In the genomic region with DNA sequence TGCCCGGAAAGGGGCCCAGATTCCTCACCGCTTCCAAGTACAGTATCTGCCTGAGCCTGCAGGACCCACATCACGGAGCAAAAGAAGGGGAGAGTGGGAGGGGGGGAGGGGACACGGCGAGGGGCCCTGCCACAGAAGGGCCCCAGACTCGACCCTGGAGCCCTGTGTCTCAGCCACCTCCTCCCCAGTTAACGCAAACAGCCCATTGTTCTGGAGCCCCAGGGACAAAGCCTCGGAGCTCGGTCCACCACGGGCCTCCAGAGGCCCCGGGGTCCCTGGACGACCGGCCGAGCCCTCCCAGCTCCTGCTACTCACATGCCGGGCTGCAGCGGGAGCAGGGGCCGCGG, we compare ENCODE assay signal across 9 cellular contexts. TPM values are rescaled to one million over a fixed set of nuclear protein-coding genes. Genes with fewer than 3 reads are reported as not detected.
DNase-seq lines count a peak whose midpoint lies in the region; ATAC-seq and TF ChIP-seq lines count a peak whose summit lies in the region.
"Had no signal": no experiment of that assay in that cellular context is flagged by ENCODE, and none has a peak within 500 bp of the region (broad histone marks: within the 10 kb centered on the region; RNA-seq: fewer than 3 reads in every experiment).

No MANE protein-coding gene starts in this region.

- H3K4me3 ChIP-seq in Loucy (ENCODE audit: low read length, poor library complexity, severe bottlenecking) (peak overlapping the region; percentile 72), esophagus (ENCODE audit: low read depth in 1 of 2, low read length in 2 of 2) (peak overlapping the region; percentile 20 to 31), SJCRH30 (no peak overlapping the region)

- no peaks in the 10 kb centered on the region for H3K9me3 Mint-ChIP-seq in osteocyte (ENCODE audit: unreplicated experiment)

- H4K20me1 ChIP-seq in Loucy (ENCODE audit: insufficient read depth, low read length, poor library complexity, severe bottlenecking): no peaks in the 10 kb centered on the region

- H3K36me3 Mint-ChIP-seq in osteocyte (ENCODE audit: unreplicated experiment): no peaks in the 10 kb centered on the region

- 1 to 3% methylated on average over 18 of the region's 18 CpGs for WGBS in esophagus, 2 donors

- peak overlapping the region; percentile 63 for H3K27ac Mint-ChIP-seq in osteocyte (ENCODE audit: unreplicated experiment)

- H3K27me3 ChIP-seq in Loucy (ENCODE audit: insufficient read depth, low read length, poor library complexity, severe bottlenecking) (no peaks in the 10 kb centered on the region), esophagus (ENCODE audit: control insufficient read depth in 1 of 2, insufficient read depth in 2 of 2, low read length in 2 of 2) (peaks cover 0 to 3% of the 10 kb centered on the region in 2 donors), SJCRH30 (peaks cover 45% of the 10 kb centered on the region)

- H3K36me3 ChIP-seq in Loucy (ENCODE audit: insufficient read depth, low read length) (no peaks in the 10 kb centered on the region), esophagus (ENCODE audit: control insufficient read depth in 2 of 2, insufficient read depth in 2 of 2, low read length in 1 of 2) (no peaks in the 10 kb centered on the region), SJCRH30 (no peaks in the 10 kb centered on the region)

- peak overlapping the region; percentile 81 for H3K4me3 Mint-ChIP-seq in osteocyte (ENCODE audit: unreplicated experiment)

- DNase-seq in osteocyte (ENCODE audit: extremely low spot score, unreplicated experiment) (no peak), SW480 (ENCODE audit: low spot score) (no peak), NCI-H524 (lab: John Stamatoyannopoulos, UW) (no peak), SJCRH30 (no peak)

- peak overlapping the region; percentile 33 for H3K27ac ChIP-seq in C4-2B
- H3K27ac ChIP-seq in esophagus (ENCODE audit: low read depth in 2 of 2, low read length in 1 of 2): no peak overlapping the region
- no peak overlapping the region for H3K27ac ChIP-seq in SJCRH30

- H3K9me3 ChIP-seq in Loucy (ENCODE audit: insufficient read depth, low read depth, low read length): no peaks in the 10 kb centered on the region
- no peaks in the 10 kb centered on the region for H3K9me3 ChIP-seq in esophagus (ENCODE audit: control insufficient read depth in 2 of 2, insufficient read depth in 1 of 2, low read depth in 1 of 2, low read length in 1 of 2)
- H3K9me3 ChIP-seq in SJCRH30 (replicated peaks): no peaks in the 10 kb centered on the region

- ATAC-seq in GM18861 (IDR thresholded peaks at IDR 0.05; ENCODE audit: unreplicated experiment): no peak

- H3K4me2 ChIP-seq in Loucy (ENCODE audit: low read depth, low read length, poor library complexity, severe bottlenecking): peak overlapping the region; percentile 71

- H3K9me2 ChIP-seq in Loucy (replicated peaks; ENCODE audit: low read depth, low read length): no peaks in the 10 kb centered on the region

- H3K4me1 ChIP-seq in Loucy (ENCODE audit: insufficient read depth, low read length, poor library complexity, severe bottlenecking) (peaks cover 19% of the 10 kb centered on the region), esophagus (ENCODE audit: control insufficient read depth in 2 of 2, insufficient read depth in 2 of 2, low read length in 1 of 2) (peaks cover 3 to 6% of the 10 kb centered on the region in 2 donors), SJCRH30 (peaks cover 18% of the 10 kb centered on the region)

- H3K79me2 ChIP-seq in Loucy (ENCODE audit: insufficient read depth, low read length): peaks cover 42% of the 10 kb centered on the region

- no peaks in the 10 kb centered on the region for H3F3A ChIP-seq in Loucy (ENCODE audit: low read depth)

- H3K4me1 Mint-ChIP-seq in osteocyte (ENCODE audit: unreplicated experiment): peaks cover 33% of the 10 kb centered on the region

- peak overlapping the region; percentile 66 for H3K9ac ChIP-seq in Loucy (ENCODE audit: low read depth, low read length, poor library complexity, severe bottlenecking)

- TF ChIP-seq CTCF in C4-2B (conservative IDR thresholded peaks at IDR 0.05): no peak
- no peak for TF ChIP-seq CTCF in Loucy (conservative IDR thresholded peaks at IDR 0.05; ENCODE audit: low read length)
- no peak for TF ChIP-seq CTCF in osteocyte (IDR thresholded peaks at IDR 0.05)

- H2AFZ ChIP-seq in Loucy (ENCODE audit: low read length): no peak overlapping the region

- no peaks in the 10 kb centered on the region for H3K27me3 Mint-ChIP-seq in osteocyte (ENCODE audit: unreplicated experiment)

RNA-seq across cellular contexts. Expression of gene MEGF6, which starts 0.5 kb away (rescaled TPM):
- 10 to 100 TPM; 11.8 to 23.7 TPM for polyA plus RNA-seq in esophagus
- total RNA-seq in osteocyte: 255 and 262 TPM in 2 replicates
- 0.08 TPM in 1 of 2 replicates, not detected in the other for total RNA-seq in SJCRH30 (2014; rRNA removed; shearing (Covaris generic))

RNA-seq across cellular contexts. Expression of gene TPRG1L, which starts 14.0 kb away (rescaled TPM):
- polyA plus RNA-seq in esophagus: 10 to 100 TPM; 20.1 to 32.8 TPM
- 49.1 and 49.5 TPM in 2 replicates for total RNA-seq in osteocyte
- total RNA-seq in SJCRH30 (2014; rRNA removed; shearing (Covaris generic)): 20.0 and 21.1 TPM in 2 replicates

RNA-seq across cellular contexts. Expression of gene WRAP73, which starts 39.1 kb away (rescaled TPM):
- polyA plus RNA-seq in esophagus: 10 to 100 TPM; 13.6 to 16.4 TPM
- 20.1 and 20.5 TPM in 2 replicates for total RNA-seq in osteocyte
- 41.6 and 47.9 TPM in 2 replicates for total RNA-seq in SJCRH30 (2014; rRNA removed; shearing (Covaris generic))

RNA-seq across cellular contexts. Expression of gene TP73, which starts 41.5 kb away (rescaled TPM):
- polyA plus RNA-seq in esophagus: 1 to 10 TPM; 3.5 to 6.0 TPM
- total RNA-seq in osteocyte: 0.16 and 0.24 TPM in 2 replicates
- 13.1 and 14.9 TPM in 2 replicates for total RNA-seq in SJCRH30 (2014; rRNA removed; shearing (Covaris generic))
- total RNA-seq: dermis microvascular lymphatic vessel endothelial cell had no signal

Comparison
In these comparisons a context has a peak if more than half of its experiments do, and no peak if none do; other contexts are left out.
1. RNA of gene MEGF6, which starts 0.5 kb away (total RNA-seq): 255 to 262 TPM in osteocyte; 0.08 TPM in SJCRH30; every median in the first group is over 100 times any median in the second.